ENCODE assay signal across 8 cellular contexts in genomic region chr6:109678661-109679505, GRCh38. TPM values are rescaled to one million over a fixed set of nuclear protein-coding genes. Genes with fewer than 3 reads are reported as not detected.
DNase-seq lines count a peak whose midpoint lies in the region; ATAC-seq and TF ChIP-seq lines count a peak whose summit lies in the region.
"Not testable (repeated sequence)": the region's sequence is repeated elsewhere in the genome, so short reads cannot be mapped to it uniquely, and the experiment has no call there.

No MANE protein-coding gene starts in this region.

- peak overlapping the region; percentile 83; the same call in 1 of the 2 replicates for H3K27ac ChIP-seq in HUES64 (ENCODE audit: low read depth, low read length)
- H3K27ac ChIP-seq in lower lobe of right lung = not testable (repeated sequence)

- not testable (repeated sequence) for H3K4me3 Mint-ChIP-seq in activated naive CD4-positive, alpha-beta T cell treated with anti-CD3 and anti-CD28 coated beads for 36 hours

- TF ChIP-seq CTCF in epithelial cell of proximal tubule (conservative IDR thresholded peaks at IDR 0.05; ENCODE audit: low read depth, low read length); lower lobe of right lung (IDR thresholded peaks at IDR 0.05): not testable (repeated sequence)

- not testable (repeated sequence) for H3K27me3 ChIP-seq in HUES64 (ENCODE audit: insufficient read depth, low read length); lower lobe of right lung (ENCODE audit: low read depth)

- not testable (repeated sequence) for H3K4me1 Mint-ChIP-seq in activated naive CD4-positive, alpha-beta T cell treated with anti-CD3 and anti-CD28 coated beads for 36 hours (ENCODE audit: low read depth)

- H3K4me1 ChIP-seq in HUES64 (ENCODE audit: insufficient read depth, low read length); lower lobe of right lung: not testable (repeated sequence)

- DNase-seq in DMS53 (lab: John Stamatoyannopoulos, UW) (peak; percentile 68), NCI-H2107 treated with DMSO at 0.1 percent for 48 hours (lab: John Stamatoyannopoulos, UW; ENCODE audit: unreplicated experiment) (peak; percentile 39), OCI-M1 (lab: John Stamatoyannopoulos, UW) (peak; percentile 57), lower lobe of right lung (peak; percentile 64)
- DNase-seq in activated naive CD4-positive, alpha-beta T cell treated with anti-CD3 and anti-CD28 coated beads for 36 hours = peak; percentile 64
- DNase-seq in epithelial cell of proximal tubule (ENCODE audit: low read depth) = not testable (repeated sequence)
- peak; percentile 5 for DNase-seq in stimulated activated CD4-positive, alpha-beta T cell treated with anti-CD3 and anti-CD28 coated beads, Interleukin-1b, Interleukin-23, amount 100 ng/mL, for 48 hours

- not testable (repeated sequence) for H3K27ac Mint-ChIP-seq in activated naive CD4-positive, alpha-beta T cell treated with anti-CD3 and anti-CD28 coated beads for 36 hours

- 25% methylated on average over 15 of the region's 15 CpGs for WGBS in HUES64

- CTCF ChIA-PET in activated naive CD4-positive, alpha-beta T cell treated with anti-CD3 and anti-CD28 coated beads for 36 hours (lab: Charles Lee) = interaction anchor here (1.5 to 2.3 kb wide), 2 partner anchors 12 to 360 kb away, joined by 4 to 6 read pairs; partner anchors contain the start of genes AK9 and FIG4

- not testable (repeated sequence) for H3K27me3 Mint-ChIP-seq in activated naive CD4-positive, alpha-beta T cell treated with anti-CD3 and anti-CD28 coated beads for 36 hours (ENCODE audit: low read depth)

- H3K9ac ChIP-seq in HUES64 (ENCODE audit: low read depth, low read length) = peak overlapping the region; percentile 77

- H3K4me3 ChIP-seq in HUES64 (ENCODE audit: low read length) = peak overlapping the region; percentile 51
- H3K4me3 ChIP-seq in epithelial cell of proximal tubule (ENCODE audit: low read depth, low read length) = peak overlapping the region; percentile 19
- not testable (repeated sequence) for H3K4me3 ChIP-seq in lower lobe of right lung

- peak; percentile 86 to 90 for ATAC-seq in lower lobe of right lung

- not testable (repeated sequence) for H3K36me3 Mint-ChIP-seq in activated naive CD4-positive, alpha-beta T cell treated with anti-CD3 and anti-CD28 coated beads for 36 hours (ENCODE audit: low read depth)

- H3K9me3 Mint-ChIP-seq in activated naive CD4-positive, alpha-beta T cell treated with anti-CD3 and anti-CD28 coated beads for 36 hours = not testable (repeated sequence)

- H3K9me3 ChIP-seq in HUES64 (ENCODE audit: insufficient read depth, low read depth, low read length); lower lobe of right lung: not testable (repeated sequence)

- H3K36me3 ChIP-seq in HUES64 (ENCODE audit: insufficient read depth, low read length); lower lobe of right lung: not testable (repeated sequence)

- intact Hi-C loops in activated naive CD4-positive, alpha-beta T cell treated with anti-CD3 and anti-CD28 coated beads for 36 hours (cut with micrococcal nuclease); lower lobe of right lung (cut with DNase I): not testable (repeated sequence)

RNA-seq across cellular contexts. Expression of gene AK9, which starts 12.1 kb away (rescaled TPM):
- 2.1 TPM for polyA plus RNA-seq in HUES64 (2013, experiment 1 of 2)
- polyA plus RNA-seq in HUES64 (2013, experiment 2 of 2) = 3.4 TPM
- total RNA-seq in activated naive CD4-positive, alpha-beta T cell treated with anti-CD3 and anti-CD28 coated beads for 36 hours = 1 to 10 TPM; 1.7 TPM
- total RNA-seq in epithelial cell of proximal tubule = 1.4 and 4.5 TPM in 2 replicates
- 13.9 TPM for total RNA-seq in lower lobe of right lung

RNA-seq across cellular contexts. Expression of gene FIG4, which starts 12.2 kb away (rescaled TPM):
- 16.6 TPM for polyA plus RNA-seq in HUES64 (2013, experiment 1 of 2)
- polyA plus RNA-seq in HUES64 (2013, experiment 2 of 2) = 22.8 TPM
- 10 to 100 TPM; 14.0 to 16.4 TPM for total RNA-seq in activated naive CD4-positive, alpha-beta T cell treated with anti-CD3 and anti-CD28 coated beads for 36 hours
- 10.8 and 15.5 TPM in 2 replicates for total RNA-seq in epithelial cell of proximal tubule
- total RNA-seq in lower lobe of right lung = 44.5 TPM
